In genomic region chr3:58880182-58880581, GRCh38 we compare ENCODE assay signal across 2 cellular contexts.
TF ChIP-seq lines count a peak whose summit lies in the region.

No MANE protein-coding gene starts in this region.

TF ChIP-seq in IMR-90, 13 proteins besides CTCF, POLR2A, EP300 and RAD21:
- TF ChIP-seq FOS (IDR thresholded peaks at IDR 0.05; ENCODE audit: low read depth, low read length) = peak; percentile 35; the same call in 1 of the 2 replicates
- TF ChIP-seq MAFK (IDR thresholded peaks at IDR 0.05; ENCODE audit: low read depth, low read length) = no peak
TF ChIP-seq in IMR-90: peak in this region for 1.

TF ChIP-seq in endothelial cell of umbilical vein, 7 proteins besides CTCF, POLR2A, EP300 and RAD21:
- peak; percentile 40 for TF ChIP-seq FOS (IDR thresholded peaks at IDR 0.05; ENCODE audit: borderline replicate concordance, insufficient read depth, low read length)
- no peak for TF ChIP-seq MYC (IDR thresholded peaks at IDR 0.05; ENCODE audit: low read depth, low read length)
